ENCODE assay signal across 20 cellular contexts in genomic region chr11:116473790-116474346, GRCh38.
"Had no signal": no experiment of that assay in that cellular context is flagged by ENCODE, and none has a peak within 500 bp of the region (broad histone marks: within the 10 kb centered on the region; RNA-seq: fewer than 3 reads in every experiment).

No MANE protein-coding gene starts in this region.

- H3K4me3 ChIP-seq: breast epithelium, thyroid gland had no signal

- H3K9me3 ChIP-seq: breast epithelium, thyroid gland had no signal

- H3K9me3 Mint-ChIP-seq: activated CD4-positive, alpha-beta T cell treated with anti-CD3 and anti-CD28 coated beads, Interleukin-2, amount 10 ng/mL, durations not matched to agents 7 days and 5 days; activated T-cell treated with anti-CD3 and anti-CD28 coated beads, Interleukin-2, amount 50 U/mL, for 24 hours had no signal

- H3K27ac ChIP-seq: breast epithelium, foreskin keratinocyte, thyroid gland had no signal

- DNase-seq: activated CD4-positive, alpha-beta T cell treated with anti-CD3 and anti-CD28 coated beads, Interleukin-2, amount 10 ng/mL, durations not matched to agents 7 days and 5 days; activated CD8-positive, alpha-beta T cell treated with anti-CD3 and anti-CD28 coated beads, Interleukin-2, amount 10 ng/mL, durations not matched to agents 7 days and 5 days; activated naive CD4-positive, alpha-beta T cell treated with anti-CD3 and anti-CD28 coated beads, Interleukin-2, amount 50 U/mL, for 16 hours; activated T-cell treated with anti-CD3 and anti-CD28 coated beads, Interleukin-2, amount 50 U/mL, for 24 hours; aorta; cerebellar nuclear complex; dermis blood vessel endothelial cell; effector memory CD8-positive, alpha-beta T cell; foreskin keratinocyte; hippocampal formation; mesenchymal stem cell; naive thymus-derived CD8-positive, alpha-beta T cell; retina; stimulated activated CD8-positive, alpha-beta memory T cell treated with anti-CD3 and anti-CD28 coated beads, Interleukin-4, amount 100 ng/mL, for 48 hours; stimulated activated naive CD4-positive, alpha-beta T cell; T-helper 1 cell; T-helper 9 cell; thyroid gland had no signal

- H3K4me3 Mint-ChIP-seq: activated CD4-positive, alpha-beta T cell treated with anti-CD3 and anti-CD28 coated beads, Interleukin-2, amount 10 ng/mL, durations not matched to agents 7 days and 5 days; activated CD8-positive, alpha-beta T cell treated with anti-CD3 and anti-CD28 coated beads, Interleukin-2, amount 10 ng/mL, durations not matched to agents 7 days and 5 days; activated T-cell treated with anti-CD3 and anti-CD28 coated beads, Interleukin-2, amount 50 U/mL, for 24 hours; effector memory CD8-positive, alpha-beta T cell; naive thymus-derived CD8-positive, alpha-beta T cell had no signal

- H3K27me3 ChIP-seq: breast epithelium, thyroid gland had no signal

- H3K27ac Mint-ChIP-seq: activated CD4-positive, alpha-beta T cell treated with anti-CD3 and anti-CD28 coated beads, Interleukin-2, amount 10 ng/mL, durations not matched to agents 7 days and 5 days; activated CD8-positive, alpha-beta T cell treated with anti-CD3 and anti-CD28 coated beads, Interleukin-2, amount 10 ng/mL, durations not matched to agents 7 days and 5 days; activated T-cell treated with anti-CD3 and anti-CD28 coated beads, Interleukin-2, amount 50 U/mL, for 24 hours; effector memory CD8-positive, alpha-beta T cell; naive thymus-derived CD8-positive, alpha-beta T cell had no signal

- H3K4me1 Mint-ChIP-seq: activated CD4-positive, alpha-beta T cell treated with anti-CD3 and anti-CD28 coated beads, Interleukin-2, amount 10 ng/mL, durations not matched to agents 7 days and 5 days had no signal

- H3K4me1 ChIP-seq: breast epithelium, thyroid gland had no signal

- H3K36me3 ChIP-seq: breast epithelium, thyroid gland had no signal

- H3K36me3 Mint-ChIP-seq: naive thymus-derived CD8-positive, alpha-beta T cell had no signal

- ATAC-seq: activated CD4-positive, CD25-positive, alpha-beta regulatory T cell treated with anti-CD3 and anti-CD28 coated beads, Interleukin-2, amount 50 U/mL, for 24 hours; activated CD8-positive, alpha-beta T cell treated with anti-CD3 and anti-CD28 coated beads, Interleukin-2, amount 10 ng/mL, durations not matched to agents 7 days and 5 days; effector memory CD8-positive, alpha-beta T cell; foreskin keratinocyte; naive thymus-derived CD8-positive, alpha-beta T cell had no signal
